ENCODE assay signal across 8 cellular contexts in the genomic region with DNA sequence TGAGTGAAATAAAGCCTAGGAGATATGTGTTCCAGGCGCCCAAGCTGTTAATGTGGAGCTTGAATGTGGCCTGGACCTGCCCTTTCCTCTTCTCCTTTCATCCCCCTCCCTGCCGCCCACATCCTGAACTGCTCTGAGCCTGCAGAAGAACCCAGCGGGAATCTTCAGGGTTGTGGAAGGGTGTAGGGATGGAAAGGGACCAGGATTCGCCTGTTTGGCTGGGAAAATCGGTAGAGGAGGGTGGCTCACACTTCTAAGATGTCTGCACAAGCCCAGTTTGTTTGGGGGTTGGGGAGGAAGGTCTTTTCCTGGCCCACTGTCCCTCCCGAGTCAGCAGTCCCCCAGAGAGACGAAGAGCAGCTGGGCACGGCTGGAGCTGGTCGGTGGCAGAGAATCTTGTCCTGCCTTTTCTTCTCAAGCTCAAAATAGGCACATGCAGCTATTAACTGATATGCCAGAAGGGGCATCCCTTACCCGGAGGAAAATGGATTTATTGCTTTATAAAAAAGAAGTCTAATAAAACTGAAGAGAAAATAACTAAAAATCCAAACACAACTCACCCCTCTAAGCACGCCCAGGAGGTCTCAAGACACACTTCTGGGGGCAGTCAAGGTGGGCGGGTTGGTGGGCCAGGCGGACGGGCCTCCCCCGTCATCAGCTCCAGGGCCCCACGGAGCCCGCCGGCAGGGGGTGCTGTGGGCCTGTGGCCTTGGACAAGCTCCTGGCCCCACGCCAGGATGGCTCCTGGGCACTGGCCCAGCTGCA. TPM values are rescaled to one million over a fixed set of nuclear protein-coding genes. Genes with fewer than 3 reads are reported as not detected.
A peak's percentile ranks its signal among the peaks of the same experiment; 100 is the strongest.
DNase-seq lines count a peak whose midpoint lies in the region; ATAC-seq and TF ChIP-seq lines count a peak whose summit lies in the region.

No MANE protein-coding gene starts in this region.

- H3K4me1 Mint-ChIP-seq in CD14-positive monocyte (peaks cover 56% of the 10 kb centered on the region), neural crest cell (peaks cover 5% of the 10 kb centered on the region)

- H4K20me1 ChIP-seq in PC-3 (ENCODE audit: low read length) (no peaks in the 10 kb centered on the region), fibroblast of lung (ENCODE audit: control insufficient read depth, extremely low read depth, insufficient read depth, low read length) (no peaks in the 10 kb centered on the region)

- H3K4me3 Mint-ChIP-seq in CD14-positive monocyte (no peak overlapping the region), neural crest cell (no peak overlapping the region)

- H3K79me2 ChIP-seq in PC-3 (ENCODE audit: low read length): no peaks in the 10 kb centered on the region
- H3K79me2 ChIP-seq in fibroblast of lung (ENCODE audit: control insufficient read depth, insufficient read depth, low read length): no peaks in the 10 kb centered on the region

- H3K9me3 ChIP-seq in PC-3 (ENCODE audit: low read length) (no peaks in the 10 kb centered on the region), fibroblast of lung (ENCODE audit: control insufficient read depth, insufficient read depth, low read depth, low read length) (no peaks in the 10 kb centered on the region), thoracic aorta (no peaks in the 10 kb centered on the region)

- CTCF ChIA-PET in PC-3 (lab: Charles Lee): interaction anchor here (0.6 to 2.3 kb wide), 3 partner anchors 52 to 75 kb away, joined by 6 to 34 read pairs (median 24); a partner anchor contains a TSS

- H3K36me3 Mint-ChIP-seq in CD14-positive monocyte (peaks cover 19 to 40% of the 10 kb centered on the region in 2 donors), neural crest cell (ENCODE audit: low read depth) (no peaks in the 10 kb centered on the region)

- peaks cover 0 to 9% (median 0%) of the 10 kb centered on the region in 3 donors for H3K27me3 Mint-ChIP-seq in CD14-positive monocyte (ENCODE audit: low read depth in 3 of 3)
- no peaks in the 10 kb centered on the region for H3K27me3 Mint-ChIP-seq in neural crest cell (ENCODE audit: low read depth)

- H3K27ac ChIP-seq in PC-3 (ENCODE audit: low read length) (no peak overlapping the region), fibroblast of lung (ENCODE audit: insufficient read depth, low read length) (no peak overlapping the region), thoracic aorta (no peak overlapping the region)

- H3K27me3 ChIP-seq in PC-3 (ENCODE audit: low read length) (no peaks in the 10 kb centered on the region), fibroblast of lung (ENCODE audit: control insufficient read depth, insufficient read depth, low read length) (no peaks in the 10 kb centered on the region), thoracic aorta (replicated peaks; ENCODE audit: insufficient read depth) (no peaks in the 10 kb centered on the region)

- no peaks in the 10 kb centered on the region for H3F3A ChIP-seq in PC-3 (ENCODE audit: low read length, unreplicated experiment)

- POLR2A ChIA-PET in PC-3 (lab: Charles Lee; ENCODE audit: unreplicated experiment): interaction anchor here (0.7 kb wide), 2 partner anchors 12 to 75 kb away, joined by 3 to 9 read pairs; no protein-coding TSS in a partner anchor

- ATAC-seq in PC-3: peak; percentile 57
- no peak for ATAC-seq in thoracic aorta (ENCODE audit: insufficient number of reproducible peaks, low FRiP score, low read depth)
- no peak for ATAC-seq in HG02938 (IDR thresholded peaks at IDR 0.05; ENCODE audit: unreplicated experiment)

- peaks cover 10% of the 10 kb centered on the region for H3K4me1 ChIP-seq in PC-3 (ENCODE audit: insufficient read depth, low read length)
- H3K4me1 ChIP-seq in fibroblast of lung (ENCODE audit: control insufficient read depth, extremely low read depth, insufficient read depth, low read length): peaks cover 5% of the 10 kb centered on the region
- H3K4me1 ChIP-seq in thoracic aorta (ENCODE audit: control insufficient read depth in 1 of 2, low read depth in 2 of 2): peaks cover 14 to 35% of the 10 kb centered on the region in 2 donors

- H3K9ac ChIP-seq in PC-3 (ENCODE audit: low read length): no peak overlapping the region
- no peak overlapping the region for H3K9ac ChIP-seq in fibroblast of lung (ENCODE audit: insufficient read depth, low read length)

- peak; percentile 83 for DNase-seq in CD14-positive monocyte (ENCODE audit: low spot score)
- DNase-seq in HFF-Myc (ENCODE audit: extremely low read depth, low read depth): no peak
- DNase-seq in PC-3: peak; percentile 78
- peak; percentile 28 for DNase-seq in activated T-helper 1 cell treated with Interleukin-2 at 50 U/mL for 16 hours (ENCODE audit: low read depth)
- peak; percentile 60 to 77 for DNase-seq in fibroblast of lung (ENCODE audit: low read depth in 2 of 2)
- peak; percentile 70 for DNase-seq in neural crest cell (ENCODE audit: low read depth, low spot score)
- peak; percentile 55 for DNase-seq in thoracic aorta (ENCODE audit: low spot score)

- H3K27ac Mint-ChIP-seq in CD14-positive monocyte (peak overlapping the region; percentile 46 to 100 (median 85)), neural crest cell (ENCODE audit: unreplicated experiment) (peak overlapping the region; percentile 40)

- H3K4me2 ChIP-seq in PC-3 (ENCODE audit: low read length): no peak overlapping the region
- H3K4me2 ChIP-seq in fibroblast of lung (ENCODE audit: extremely low read depth, insufficient read depth, low read length): no peak overlapping the region

- intact Hi-C loops in CD14-positive monocyte (cut with micrococcal nuclease): loop anchor here (1.0 to 5.0 kb wide), 3 partner anchors 33 to 73 kb away; a partner anchor contains a TSS
- intact Hi-C loops in PC-3 (cut with micrococcal nuclease): loop anchor here (1.0 kb wide), 1 partner anchor 56 kb away; no protein-coding TSS in a partner anchor

- H3K36me3 ChIP-seq in PC-3 (ENCODE audit: low read depth, low read length): no peaks in the 10 kb centered on the region
- H3K36me3 ChIP-seq in fibroblast of lung (ENCODE audit: control insufficient read depth, insufficient read depth, low read length): no peaks in the 10 kb centered on the region
- no peaks in the 10 kb centered on the region for H3K36me3 ChIP-seq in thoracic aorta

- H3K4me3 ChIP-seq in HFF-Myc (replicated peaks; ENCODE audit: low read depth, low read length) (no peak overlapping the region), PC-3 (ENCODE audit: low read length) (no peak overlapping the region), fibroblast of lung (replicated peaks in 1 of 4; ENCODE audit: control extremely low read depth in 1 of 4, insufficient read depth in 1 of 4, low read depth in 3 of 4, low read length in 4 of 4) (no peak overlapping the region), thoracic aorta (no peak overlapping the region)

- BruUV-seq in PC-3 (replicated peaks; lab: Mats Ljungman, UMichigan): no TSS peak

- peak; percentile 97 for TF ChIP-seq CTCF in CD14-positive monocyte (IDR thresholded peaks at IDR 0.05)
- peak; percentile 91 for TF ChIP-seq CTCF in HFF-Myc (IDR thresholded peaks at IDR 0.05; ENCODE audit: low read depth, low read length, missing control alignments)
- peak; percentile 78 for TF ChIP-seq CTCF in PC-3 (conservative IDR thresholded peaks at IDR 0.05; ENCODE audit: low read depth, low read length)
- TF ChIP-seq CTCF in fibroblast of lung (conservative IDR thresholded peaks at IDR 0.05 in 1 of 2, IDR thresholded peaks at IDR 0.05 in 1 of 2; ENCODE audit: low read depth in 1 of 2, low read length in 2 of 2): peak; percentile 78 to 90
- TF ChIP-seq CTCF in neural crest cell (conservative IDR thresholded peaks at IDR 0.05): peak; percentile 79
- TF ChIP-seq CTCF in thoracic aorta (IDR thresholded peaks at IDR 0.05): peak; percentile 98

- H2AFZ ChIP-seq in PC-3 (ENCODE audit: low read length) (no peak overlapping the region), fibroblast of lung (ENCODE audit: low read length) (no peak overlapping the region)

- peaks cover 0 to 3% (median 0%) of the 10 kb centered on the region in 7 donors for H3K9me3 Mint-ChIP-seq in CD14-positive monocyte
- no peaks in the 10 kb centered on the region for H3K9me3 Mint-ChIP-seq in neural crest cell

- no peaks in the 10 kb centered on the region for H3K9me2 ChIP-seq in PC-3 (replicated peaks; ENCODE audit: low read length)

RNA-seq across cellular contexts. Expression of a gene that starts 11.5 kb away (rescaled TPM):
- polyA plus RNA-seq in CD14-positive monocyte: 10 to 100 TPM; 43.5 to 45.0 TPM
- total RNA-seq in PC-3 (2014; rRNA removed): 31.2 and 31.5 TPM in 2 replicates
- total RNA-seq in fibroblast of lung: 10.8 and 12.6 TPM in 2 replicates
- polyA plus RNA-seq in fibroblast of lung: 58.3 and 63.6 TPM in 2 replicates
- 56.0 and 56.6 TPM in 2 replicates for polyA plus RNA-seq in fibroblast of lung (2012)
- 65.7 and 67.9 TPM in 2 replicates for polyA minus RNA-seq in fibroblast of lung (ENCODE audit: low replicate concordance)
- 80.8 and 86.8 TPM in 2 replicates for total RNA-seq in neural crest cell
- total RNA-seq in thoracic aorta: 10 to 100 TPM; 33.8 to 39.4 TPM

RNA-seq across cellular contexts. Expression of a gene that starts 54.5 kb away (rescaled TPM):
- 100 to 1,000 TPM; 115 to 151 TPM for polyA plus RNA-seq in CD14-positive monocyte
- total RNA-seq in PC-3 (2014; rRNA removed): 6.2 and 17.1 TPM in 2 replicates
- total RNA-seq in fibroblast of lung: 2.3 and 8.4 TPM in 2 replicates
- polyA plus RNA-seq in fibroblast of lung: 7.4 and 13.7 TPM in 2 replicates
- polyA plus RNA-seq in fibroblast of lung (2012): 10.7 and 13.5 TPM in 2 replicates
- 24.2 and 38.1 TPM in 2 replicates for polyA minus RNA-seq in fibroblast of lung (ENCODE audit: low replicate concordance)
- 13.9 and 15.5 TPM in 2 replicates for total RNA-seq in neural crest cell
- total RNA-seq in thoracic aorta: 10 to 100 TPM; 21.1 to 21.9 TPM

RNA-seq across cellular contexts. Expression of a gene that starts 57.7 kb away (rescaled TPM):
- 10 to 100 TPM; 53.0 to 58.7 TPM for polyA plus RNA-seq in CD14-positive monocyte
- 46.4 and 52.6 TPM in 2 replicates for total RNA-seq in PC-3 (2014; rRNA removed)
- 32.1 and 34.5 TPM in 2 replicates for total RNA-seq in fibroblast of lung
- polyA plus RNA-seq in fibroblast of lung: 18.6 and 21.0 TPM in 2 replicates
- polyA plus RNA-seq in fibroblast of lung (2012): 19.6 and 21.9 TPM in 2 replicates
- 51.3 and 54.5 TPM in 2 replicates for polyA minus RNA-seq in fibroblast of lung (ENCODE audit: low replicate concordance)
- total RNA-seq in neural crest cell: 19.4 and 20.0 TPM in 2 replicates
- 10 to 100 TPM; 78.7 to 95.3 TPM for total RNA-seq in thoracic aorta
